ENCODE assay signal across 7 cellular contexts in genomic region chr1:23799570-23800395, GRCh38.
A peak's percentile ranks its signal among the peaks of the same experiment; 100 is the strongest.
DNase-seq lines count a peak whose midpoint lies in the region; FAIRE-seq and TF ChIP-seq lines count a peak whose summit lies in the region.

No MANE protein-coding gene starts in this region.

- TF ChIP-seq POLR2A in H54 (IDR thresholded peaks at IDR 0.05; ENCODE audit: low read depth, low read length), result peak; percentile 61

- peak; percentile 72 for FAIRE-seq in H54 (lab: Jason Lieb, UNC)

- H3K27ac ChIP-seq in angular gyrus (ENCODE audit: low read depth, low read length), result peak overlapping the region; percentile 81

- CTCF ChIA-PET in HEK293T (lab: Yijun Ruan, JAX), result interaction anchor here (0.5 kb wide), 1 partner anchor 43 kb away, joined by 6 read pairs; no protein-coding TSS in a partner anchor

- POLR2A ChIA-PET in HEK293T (lab: Yijun Ruan, JAX), result interaction anchor here (0.6 to 3.4 kb wide), 4 partner anchors 9 to 25 kb away, joined by 3 to 18 read pairs (median 10); partner anchors contain the start of genes HMGCL and PITHD1

- peak; percentile 81 for DNase-seq in H54 (ENCODE audit: insufficient read length, low spot score)
- DNase-seq in NCI-H510A (lab: John Stamatoyannopoulos, UW), result peak; percentile 70
- no peak for DNase-seq in skeletal muscle cell (ENCODE audit: low read depth)
- no peak for DNase-seq in HEK293T (ENCODE audit: extremely low spot score)

- peak overlapping the region; percentile 91 for H3K4me3 ChIP-seq in GM08714 (ENCODE audit: low read length)
- H3K4me3 ChIP-seq in iPS-11a (ENCODE audit: low read depth, low read length), result peak overlapping the region; percentile 78
- H3K4me3 ChIP-seq in skeletal muscle cell (ENCODE audit: low read depth, low read length), result peak overlapping the region; percentile 86

TF ChIP-seq in HEK293T, 16 proteins besides CTCF, POLR2A, EP300 and RAD21:
- TF ChIP-seq HDGF (IDR thresholded peaks at IDR 0.05; ENCODE audit: borderline replicate concordance), result no peak
- no peak for TF ChIP-seq TARDBP (IDR thresholded peaks at IDR 0.05)
- no peak for TF ChIP-seq SP1 (IDR thresholded peaks at IDR 0.05)
- no peak for TF ChIP-seq ELF4 (IDR thresholded peaks at IDR 0.05)
- TF ChIP-seq, protein P1, sequence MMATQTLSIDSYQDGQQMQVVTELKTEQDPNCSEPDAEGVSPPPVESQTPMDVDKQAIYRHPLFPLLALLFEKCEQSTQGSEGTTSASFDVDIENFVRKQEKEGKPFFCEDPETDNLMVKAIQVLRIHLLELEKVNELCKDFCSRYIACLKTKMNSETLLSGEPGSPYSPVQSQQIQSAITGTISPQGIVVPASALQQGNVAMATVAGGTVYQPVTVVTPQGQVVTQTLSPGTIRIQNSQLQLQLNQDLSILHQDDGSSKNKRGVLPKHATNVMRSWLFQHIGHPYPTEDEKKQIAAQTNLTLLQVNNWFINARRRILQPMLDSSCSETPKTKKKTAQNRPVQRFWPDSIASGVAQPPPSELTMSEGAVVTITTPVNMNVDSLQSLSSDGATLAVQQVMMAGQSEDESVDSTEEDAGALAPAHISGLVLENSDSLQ (IDR thresholded peaks at IDR 0.05), result no peak
- no peak for TF ChIP-seq BHLHE40 (IDR thresholded peaks at IDR 0.05; ENCODE audit: borderline replicate concordance)

Comparison
In these comparisons a context has a peak if more than half of its experiments do, and no peak if none do; other contexts are left out.
1. DNase-seq: peak in H54 (single experiment) and NCI-H510A (single experiment); none in skeletal muscle cell (single experiment) and HEK293T (single experiment).
2. Peak in every context shown above with its lines, with median percentiles within 50 percentile points of each other: H3K4me3 ChIP-seq.